ENCODE assay signal across 13 cellular contexts in the genomic region with DNA sequence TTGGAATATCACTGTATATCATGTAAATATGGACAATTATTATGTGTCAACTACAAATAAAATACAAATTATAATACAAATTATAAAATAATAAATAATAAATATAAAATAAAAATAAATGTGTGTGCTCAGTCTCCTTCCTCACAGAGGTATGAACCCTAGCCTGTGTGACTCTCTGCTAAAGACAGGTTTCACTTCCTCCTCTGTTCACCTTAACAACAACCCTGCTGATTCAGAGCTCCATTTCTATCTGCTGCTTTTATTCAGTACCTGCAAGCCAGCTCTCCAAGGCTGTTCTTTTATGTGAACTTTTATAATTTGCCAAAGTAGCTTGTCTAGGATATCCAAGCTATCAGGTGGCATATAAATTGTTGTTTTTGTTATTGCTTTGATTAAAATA.
DNase-seq lines count a peak whose midpoint lies in the region; ATAC-seq and TF ChIP-seq lines count a peak whose summit lies in the region.
"Had no signal": no experiment of that assay in that cellular context is flagged by ENCODE, and none has a peak within 500 bp of the region (broad histone marks: within the 10 kb centered on the region; RNA-seq: fewer than 3 reads in every experiment).

No MANE protein-coding gene starts in this region.

- intact Hi-C loops in heart left ventricle (cut with DNase I): no loop called here

- H3K27ac ChIP-seq in heart left ventricle: no peak overlapping the region
- H3K27ac ChIP-seq: vagina had no signal

- no peak for TF ChIP-seq CTCF in heart left ventricle (IDR thresholded peaks at IDR 0.05)

- DNase-seq in CD1c-positive myeloid dendritic cell (ENCODE audit: extremely low spot score) (peak; percentile 3), OCI-M2 (lab: John Stamatoyannopoulos, UW; ENCODE audit: unreplicated experiment) (no peak), heart left ventricle (no peak), SW480 (ENCODE audit: low spot score) (no peak)
- DNase-seq in activated CD8-positive, alpha-beta memory T cell treated with anti-CD3 and anti-CD28 coated beads, Interleukin-2, amount 50 U/mL, for 4 hours: no peak
- DNase-seq: activated CD4-positive, alpha-beta T cell treated with anti-CD3 and anti-CD28 coated beads, Interleukin-2, amount 10 ng/mL, durations not matched to agents 24 days and 14 days; activated naive CD8-positive, alpha-beta T cell treated with anti-CD3 and anti-CD28 coated beads, Interleukin-2, amount 50 U/mL, for 24 hours; hippocampal formation; NCI-H146 had no signal

- no peaks in the 10 kb centered on the region for H3K36me3 ChIP-seq in heart left ventricle
- H3K36me3 ChIP-seq: vagina had no signal

- ATAC-seq in GM19324 (IDR thresholded peaks at IDR 0.05; ENCODE audit: low FRiP score, unreplicated experiment): peak; percentile 96
- ATAC-seq in HG02759 (IDR thresholded peaks at IDR 0.05; ENCODE audit: unreplicated experiment): peak; percentile 94
- ATAC-seq in HG03520 (IDR thresholded peaks at IDR 0.05; ENCODE audit: unreplicated experiment): peak; percentile 100
- ATAC-seq in heart left ventricle: no peak
- ATAC-seq: activated naive CD8-positive, alpha-beta T cell treated with anti-CD3 and anti-CD28 coated beads, Interleukin-2, amount 50 U/mL, for 24 hours had no signal

- peaks cover 0 to 11% (median 0%) of the 10 kb centered on the region in 12 donors for H3K9me3 ChIP-seq in heart left ventricle
- H3K9me3 ChIP-seq: vagina had no signal

- no peaks in the 10 kb centered on the region for H3K4me1 ChIP-seq in heart left ventricle
- H3K4me1 ChIP-seq: vagina had no signal

- peaks cover 0 to 3% (median 0%) of the 10 kb centered on the region in 9 donors for H3K27me3 ChIP-seq in heart left ventricle
- H3K27me3 ChIP-seq: vagina had no signal

- no peak for TF ChIP-seq POLR2A in heart left ventricle (IDR thresholded peaks at IDR 0.05)

- H3K4me3 ChIP-seq in heart left ventricle: no peak overlapping the region
- H3K4me3 ChIP-seq: vagina had no signal

Comparison
In these comparisons a context has a peak if more than half of its experiments do, and no peak if none do; other contexts are left out.
1. ATAC-seq: peak in GM19324 (single experiment), HG02759 (single experiment) and HG03520 (single experiment); none in heart left ventricle (0 of 4).